9 cellular contexts compared by ENCODE assay signal in genomic region chr6:28657756-28658465, GRCh38.
A peak's percentile ranks its signal among the peaks of the same experiment; 100 is the strongest.
DNase-seq lines count a peak whose midpoint lies in the region; ATAC-seq and TF ChIP-seq lines count a peak whose summit lies in the region.
"Had no signal": no experiment of that assay in that cellular context is flagged by ENCODE, and none has a peak within 500 bp of the region (broad histone marks: within the 10 kb centered on the region; RNA-seq: fewer than 3 reads in every experiment).

No MANE protein-coding gene starts in this region.

- ATAC-seq in HG03565 (IDR thresholded peaks at IDR 0.05; ENCODE audit: unreplicated experiment) (peak; percentile 72), Panc1 (peak; percentile 97), gastroesophageal sphincter (peak; percentile 46)

- CTCF ChIA-PET in GM10248 (lab: Yijun Ruan, JAX), result interaction anchor here (0.9 kb wide), 1 partner anchor 9 kb away, joined by 4 read pairs; no protein-coding TSS in a partner anchor
- CTCF ChIA-PET in Panc1 (lab: Charles Lee), result interaction anchor here (0.7 to 1.0 kb wide), 4 partner anchors 9 to 517 kb away, joined by 3 to 5 read pairs (median 4); no protein-coding TSS in a partner anchor
- CTCF ChIA-PET in activated naive CD4-positive, alpha-beta T cell treated with anti-CD3 and anti-CD28 coated beads for 36 hours (lab: Charles Lee), result interaction anchor here (0.6 to 0.7 kb wide), 2 partner anchors 27 to 358 kb away, joined by 3 read pairs; no protein-coding TSS in a partner anchor

- no peaks in the 10 kb centered on the region; the same call in 1 of the 2 replicates for H3K27me3 ChIP-seq in Panc1 (ENCODE audit: control insufficient read depth, insufficient read depth, low read length)
- peaks cover 84% of the 10 kb centered on the region for H3K27me3 ChIP-seq in gastroesophageal sphincter

- no peak for TF ChIP-seq EP300 in gastroesophageal sphincter (IDR thresholded peaks at IDR 0.05)

- TF ChIP-seq CTCF in GM10248 (IDR thresholded peaks at IDR 0.05; ENCODE audit: control extremely low read depth, extremely low read depth, low read depth, missing control alignments) (no peak), Panc1 (IDR thresholded peaks at IDR 0.05) (no peak), gastroesophageal sphincter (IDR thresholded peaks at IDR 0.05) (no peak), osteocyte (IDR thresholded peaks at IDR 0.05) (no peak)

- H3K27ac Mint-ChIP-seq in activated naive CD4-positive, alpha-beta T cell treated with anti-CD3 and anti-CD28 coated beads for 36 hours, result peak overlapping the region; percentile 64
- H3K27ac Mint-ChIP-seq in osteocyte (ENCODE audit: unreplicated experiment), result peak overlapping the region; percentile 17

- TF ChIP-seq POLR2A in gastroesophageal sphincter (IDR thresholded peaks at IDR 0.05), result no peak

- H3K9me3 ChIP-seq in Panc1 (ENCODE audit: control insufficient read depth, insufficient read depth, low read depth, low read length) (no peaks in the 10 kb centered on the region), gastroesophageal sphincter (no peaks in the 10 kb centered on the region)

- no TSS peak for BruUV-seq in Panc1 (replicated peaks; lab: Mats Ljungman, UMichigan)

- peaks cover 63% of the 10 kb centered on the region for H3K27me3 Mint-ChIP-seq in activated naive CD4-positive, alpha-beta T cell treated with anti-CD3 and anti-CD28 coated beads for 36 hours (ENCODE audit: low read depth)
- H3K27me3 Mint-ChIP-seq in osteocyte (ENCODE audit: unreplicated experiment), result peaks cover 23% of the 10 kb centered on the region

- H3K4me3 ChIP-seq in Panc1 (ENCODE audit: low read depth in 2 of 2, low read length in 2 of 2) (peak overlapping the region; percentile 71 to 78), gastroesophageal sphincter (peak overlapping the region; percentile 18 to 43)

- DNase-seq in GM10248 (ENCODE audit: extremely low spot score), result peak; percentile 61
- no peak for DNase-seq in Panc1 (ENCODE audit: low read depth, low spot score)
- DNase-seq in activated naive CD4-positive, alpha-beta T cell treated with anti-CD3 and anti-CD28 coated beads for 36 hours, result peak; percentile 74
- no peak for DNase-seq in osteocyte (ENCODE audit: extremely low spot score, unreplicated experiment)
- DNase-seq in NCI-H2029 (lab: John Stamatoyannopoulos, UW), result no peak
- no peak for DNase-seq in T-helper 9 cell

- POLR2A ChIA-PET in GM10248 (lab: Yijun Ruan, JAX), result no interaction called here
- POLR2A ChIA-PET in Panc1 (lab: Charles Lee), result no interaction called here

- H3K9me3 Mint-ChIP-seq in activated naive CD4-positive, alpha-beta T cell treated with anti-CD3 and anti-CD28 coated beads for 36 hours, result no peaks in the 10 kb centered on the region
- no peaks in the 10 kb centered on the region for H3K9me3 Mint-ChIP-seq in osteocyte (ENCODE audit: unreplicated experiment)

- H3K36me3 ChIP-seq in Panc1 (ENCODE audit: control insufficient read depth, insufficient read depth, low read length), result no peaks in the 10 kb centered on the region
- no peaks in the 10 kb centered on the region for H3K36me3 ChIP-seq in gastroesophageal sphincter

- no peaks in the 10 kb centered on the region for H3K36me3 Mint-ChIP-seq in activated naive CD4-positive, alpha-beta T cell treated with anti-CD3 and anti-CD28 coated beads for 36 hours (ENCODE audit: low read depth)
- H3K36me3 Mint-ChIP-seq in osteocyte (ENCODE audit: unreplicated experiment), result no peaks in the 10 kb centered on the region

- H3K4me1 Mint-ChIP-seq in activated naive CD4-positive, alpha-beta T cell treated with anti-CD3 and anti-CD28 coated beads for 36 hours (ENCODE audit: low read depth), result peaks cover 18% of the 10 kb centered on the region
- peaks cover 21% of the 10 kb centered on the region for H3K4me1 Mint-ChIP-seq in osteocyte (ENCODE audit: unreplicated experiment)

- intact Hi-C loops in Panc1 (cut with micrococcal nuclease; ENCODE audit: unreplicated experiment), result no loop called here
- intact Hi-C loops in activated naive CD4-positive, alpha-beta T cell treated with anti-CD3 and anti-CD28 coated beads for 36 hours (cut with micrococcal nuclease), result loop anchor here (1.0 to 2.0 kb wide), 3 partner anchors 10 to 577 kb away; partner anchors contain the start of gene ZNF165

- H3K4me1 ChIP-seq in Panc1 (ENCODE audit: control insufficient read depth, insufficient read depth, low read length) (peaks cover 7% of the 10 kb centered on the region), gastroesophageal sphincter (peaks cover 0 to 19% (median 0%) of the 10 kb centered on the region in 3 donors)

- peak overlapping the region; percentile 73 for H3K4me3 Mint-ChIP-seq in activated naive CD4-positive, alpha-beta T cell treated with anti-CD3 and anti-CD28 coated beads for 36 hours
- peak overlapping the region; percentile 82 for H3K4me3 Mint-ChIP-seq in osteocyte (ENCODE audit: unreplicated experiment)

- WGBS in gastroesophageal sphincter (ENCODE audit: low coverage in 1 of 2), 2 donors, result 1 to 6% methylated on average over 16 to 25 of the region's 27 CpGs

- H3K27ac ChIP-seq in Panc1 (ENCODE audit: low read length) (peak overlapping the region; percentile 36; the same call in 1 of the 2 replicates), gastroesophageal sphincter (no peak overlapping the region)
- H3K27ac ChIP-seq: epithelial cell of prostate had no signal

- in situ Hi-C loops in Panc1 (cut with HindIII; ENCODE audit: low pct_unique_long_range_greater_than_20kb, low sequenced_read_pairs), result no loop called here

Comparison
In these comparisons a context has a peak if more than half of its experiments do, and no peak if none do; other contexts are left out.
1. DNase-seq: peak in GM10248 (single experiment) and activated naive CD4-positive, alpha-beta T cell treated with anti-CD3 and anti-CD28 coated beads for 36 hours (single experiment); none in Panc1 (single experiment), osteocyte (single experiment), NCI-H2029 (single experiment) and T-helper 9 cell (single experiment).
2. ATAC-seq: peak in every context shown above with its lines; median percentile 97 in Panc1; 72 in HG03565; 46 in gastroesophageal sphincter.